1 cellular context compared by ENCODE assay signal in genomic region chr3:195181781-195182469, GRCh38.
TF ChIP-seq lines count a peak whose summit lies in the region.

No MANE protein-coding gene starts in this region.

TF ChIP-seq in K562, 482 proteins besides CTCF, POLR2A, EP300 and RAD21 (continued from another document and continues in another):
- no peak for TF ChIP-seq ETS1 (conservative IDR thresholded peaks at IDR 0.05; ENCODE audit: control insufficient read depth, low read depth, low read length)
- TF ChIP-seq ZNF584 (CRISPR knock-in tag; IDR thresholded peaks at IDR 0.05; ENCODE audit: low read depth): peak; percentile 62; the same call in 1 of the 2 replicates
- TF ChIP-seq TAF7 (tag; IDR thresholded peaks at IDR 0.05): no peak
- TF ChIP-seq BRF1 (IDR thresholded peaks at IDR 0.05; ENCODE audit: borderline replicate concordance, extremely low read depth, insufficient read length): no peak
- no peak for TF ChIP-seq ZNF79 (CRISPR knock-in tag; IDR thresholded peaks at IDR 0.05; ENCODE audit: low read depth)
- TF ChIP-seq NR2C1 (IDR thresholded peaks at IDR 0.05): no peak
- no peak for TF ChIP-seq NR2C1 (tag; IDR thresholded peaks at IDR 0.05)
- no peak for TF ChIP-seq PATZ1 (CRISPR knock-in tag; IDR thresholded peaks at IDR 0.05; ENCODE audit: borderline replicate concordance)
- 0 out of 2 replicates have a peak, but pooled peaks have one; percentile 41 for TF ChIP-seq ETV5 (CRISPR knock-in tag; IDR thresholded peaks at IDR 0.05; ENCODE audit: low read depth)
- TF ChIP-seq ZNF12 (CRISPR knock-in tag; IDR thresholded peaks at IDR 0.05): no peak
- TF ChIP-seq USF1 (CRISPR knock-in tag; IDR thresholded peaks at IDR 0.05): no peak
- TF ChIP-seq PBX2 (CRISPR knock-in tag; IDR thresholded peaks at IDR 0.05; ENCODE audit: low read depth): no peak
- TF ChIP-seq PBX2 (tag; conservative IDR thresholded peaks at IDR 0.05; ENCODE audit: low read depth): no peak
- no peak for TF ChIP-seq CREB3 (tag; conservative IDR thresholded peaks at IDR 0.05; ENCODE audit: low read depth)
- no peak for TF ChIP-seq POLR3G (IDR thresholded peaks at IDR 0.05; ENCODE audit: extremely low read depth, insufficient read length, insufficient replicate concordance)
- no peak for TF ChIP-seq ZNF695 (CRISPR knock-in tag; IDR thresholded peaks at IDR 0.05)
- no peak for TF ChIP-seq HDAC1 (IDR thresholded peaks at IDR 0.05)
- TF ChIP-seq PHF20 (IDR thresholded peaks at IDR 0.05; ENCODE audit: partially characterized antibody): no peak
- no peak for TF ChIP-seq SMARCB1 (IDR thresholded peaks at IDR 0.05; ENCODE audit: insufficient read length, low read depth)
- no peak for TF ChIP-seq ZNF445 (CRISPR knock-in tag; IDR thresholded peaks at IDR 0.05; ENCODE audit: low read depth)
- TF ChIP-seq ZNF217 (CRISPR knock-in tag; IDR thresholded peaks at IDR 0.05): no peak
- no peak for TF ChIP-seq HNRNPH1 (optimal IDR thresholded peaks at IDR 0.05; ENCODE audit: low read depth, low read length)
- no peak for TF ChIP-seq KLF13 (tag; IDR thresholded peaks at IDR 0.05; ENCODE audit: borderline replicate concordance, low read depth)
- no peak for TF ChIP-seq ZNF212 (CRISPR knock-in tag; IDR thresholded peaks at IDR 0.05)
- TF ChIP-seq SREBF2 (CRISPR knock-in tag; IDR thresholded peaks at IDR 0.05): no peak
- TF ChIP-seq PTTG1 (tag; IDR thresholded peaks at IDR 0.05; ENCODE audit: low read depth): no peak
- no peak for TF ChIP-seq PHB (CRISPR knock-in tag; IDR thresholded peaks at IDR 0.05)
- no peak for TF ChIP-seq RBM25 (IDR thresholded peaks at IDR 0.05; ENCODE audit: low read depth, low read length, severe bottlenecking)
- TF ChIP-seq CBFA2T2 (conservative IDR thresholded peaks at IDR 0.05): no peak
- no peak for TF ChIP-seq ZNF655 (CRISPR knock-in tag; IDR thresholded peaks at IDR 0.05)
- no peak for TF ChIP-seq EGR1 (conservative IDR thresholded peaks at IDR 0.05)
- TF ChIP-seq E2F3 (CRISPR knock-in tag; IDR thresholded peaks at IDR 0.05): no peak
- no peak for TF ChIP-seq EP400 (IDR thresholded peaks at IDR 0.05)
- TF ChIP-seq HMG20B (CRISPR knock-in tag; IDR thresholded peaks at IDR 0.05): no peak
- TF ChIP-seq THRB (CRISPR knock-in tag; conservative IDR thresholded peaks at IDR 0.05): no peak
- TF ChIP-seq ZNF324 (CRISPR knock-in tag; IDR thresholded peaks at IDR 0.05): 0 out of 2 replicates have a peak, but pooled peaks have one; percentile 17
- no peak for TF ChIP-seq NR2C2 (CRISPR knock-in tag; IDR thresholded peaks at IDR 0.05)
- TF ChIP-seq NR2C2 (tag; IDR thresholded peaks at IDR 0.05): peak; percentile 12; the same call in 1 of the 2 replicates
- no peak for TF ChIP-seq ZNF551 (CRISPR knock-in tag; IDR thresholded peaks at IDR 0.05)
- no peak for TF ChIP-seq GTF2B (IDR thresholded peaks at IDR 0.05; ENCODE audit: extremely low read depth, insufficient read length)
- TF ChIP-seq RNF2 (IDR thresholded peaks at IDR 0.05): no peak
- no peak for TF ChIP-seq CBX5 (IDR thresholded peaks at IDR 0.05; ENCODE audit: borderline replicate concordance, low read depth)
- TF ChIP-seq ZNF668 (CRISPR knock-in tag; IDR thresholded peaks at IDR 0.05): no peak
- TF ChIP-seq ZNF830 (CRISPR knock-in tag; IDR thresholded peaks at IDR 0.05): no peak
- no peak for TF ChIP-seq NCOA2 (IDR thresholded peaks at IDR 0.05; ENCODE audit: partially characterized antibody in 2 of 2)
- no peak for TF ChIP-seq THRA (IDR thresholded peaks at IDR 0.05)
- no peak for TF ChIP-seq IRF2 (CRISPR knock-in tag; IDR thresholded peaks at IDR 0.05)
- no peak for TF ChIP-seq NRF1 (conservative IDR thresholded peaks at IDR 0.05 in 1 of 2, IDR thresholded peaks at IDR 0.05 in 1 of 2)
- TF ChIP-seq TCF7 (IDR thresholded peaks at IDR 0.05; ENCODE audit: borderline replicate concordance): no peak
- no peak for TF ChIP-seq SNIP1 (IDR thresholded peaks at IDR 0.05; ENCODE audit: low read depth)
- no peak for TF ChIP-seq STAT6 (CRISPR knock-in tag; IDR thresholded peaks at IDR 0.05)
- TF ChIP-seq ZBTB9 (CRISPR knock-in tag; IDR thresholded peaks at IDR 0.05): 0 out of 2 replicates have a peak, but pooled peaks have one; percentile 42
- TF ChIP-seq KLF16 (IDR thresholded peaks at IDR 0.05): no peak
- no peak for TF ChIP-seq ID3 (CRISPR knock-in tag; IDR thresholded peaks at IDR 0.05)
- TF ChIP-seq ID3 (tag; IDR thresholded peaks at IDR 0.05): peak; percentile 27; the same call in 1 of the 2 replicates
